ENCODE assay signal across 18 cellular contexts in the genomic region with DNA sequence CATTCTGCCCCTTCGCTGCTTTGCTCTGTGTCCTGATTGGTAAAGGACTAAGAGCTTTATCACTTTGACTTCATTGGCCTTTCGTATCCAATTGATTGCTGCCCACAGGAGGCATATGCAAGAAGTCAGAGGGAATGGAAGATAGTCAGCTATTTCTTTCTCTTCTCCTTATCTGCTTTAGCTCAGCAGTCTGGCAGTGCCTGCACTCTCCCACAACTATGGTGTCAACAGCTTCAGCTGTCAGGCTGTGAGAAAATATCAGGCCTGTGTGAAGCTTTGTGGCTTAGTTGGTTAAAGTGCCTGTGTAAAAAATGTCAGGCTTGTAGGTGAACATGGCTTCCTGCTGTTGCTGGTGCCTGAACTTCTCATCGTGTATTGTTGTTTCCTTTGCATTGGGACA.
DNase-seq lines count a peak whose midpoint lies in the region; ATAC-seq, FAIRE-seq and TF ChIP-seq lines count a peak whose summit lies in the region.
"Had no signal": no experiment of that assay in that cellular context is flagged by ENCODE, and none has a peak within 500 bp of the region (broad histone marks: within the 10 kb centered on the region; RNA-seq: fewer than 3 reads in every experiment).

No MANE protein-coding gene starts in this region.

- no peak overlapping the region for H3K4me3 ChIP-seq in H1 (ENCODE audit: extremely low read depth in 1 of 4, insufficient read depth in 2 of 4, low read depth in 3 of 4, low read length in 4 of 4)
- H3K4me3 ChIP-seq in right cardiac atrium (ENCODE audit: low read length), result no peak overlapping the region
- H3K4me3 ChIP-seq: A549, PC-9 had no signal

- DNase-seq in CMK (ENCODE audit: low read depth) (peak; percentile 89), OCI-M1 (lab: John Stamatoyannopoulos, UW) (peak; percentile 94), H1 (ENCODE audit: low read depth in 1 of 2, low spot score in 2 of 2) (no peak), right cardiac atrium (no peak), posterior cingulate gyrus (no peak), NCI-H2107 (lab: John Stamatoyannopoulos, UW) (no peak)
- DNase-seq: DMS153; EL; H7; NCI-H1105; NCI-H1694 treated with DMSO at 0.1 percent for 48 hours; NCI-H446; NK-92 treated with Interleukin-12 subunit alpha and Interleukin-12 subunit beta, amount 100 ng/mL, for 24 hours; PC-9 had no signal

- H3K9me3 ChIP-seq in H1 (ENCODE audit: insufficient read depth in 2 of 2, low read depth in 1 of 2, low read length in 1 of 2) (no peaks in the 10 kb centered on the region), right cardiac atrium (ENCODE audit: control insufficient read depth, low read length) (no peaks in the 10 kb centered on the region)
- H3K9me3 ChIP-seq: A549 had no signal

- no peak overlapping the region for H3K18ac ChIP-seq in H1 (ENCODE audit: extremely low read depth, low read length)

- no peak overlapping the region for H3K14ac ChIP-seq in H1 (ENCODE audit: insufficient read length)

- ATAC-seq in right cardiac atrium (peak; percentile 86 to 89), HG02840 (IDR thresholded peaks at IDR 0.05; ENCODE audit: low FRiP score, unreplicated experiment) (no peak)
- ATAC-seq: A549, HepG2 had no signal

- no peaks in the 10 kb centered on the region for H3K79me1 ChIP-seq in H1 (ENCODE audit: low read depth, low read length)

- no peak overlapping the region for H3K4ac ChIP-seq in H1 (replicated peaks; ENCODE audit: insufficient read length, low read depth, low read length)

- H2AFZ ChIP-seq in H1 (ENCODE audit: low read length), result 0 out of 2 replicates have a peak overlapping the region, but pooled peaks have one; percentile 7
- H2AFZ ChIP-seq: PC-9 had no signal

- no peak for FAIRE-seq in H1 (lab: Jason Lieb, UNC)
- FAIRE-seq: A549, HepG2 had no signal

- CTCF ChIA-PET in H1 (lab: Charles Lee; ENCODE audit: partially characterized antibody), result no interaction called here

- no peak overlapping the region for H2AK5ac ChIP-seq in H1 (ENCODE audit: low read depth, low read length)

- H3K27ac ChIP-seq in H1 (ENCODE audit: low read depth, low read length), result no peak overlapping the region
- no peak overlapping the region for H3K27ac ChIP-seq in right cardiac atrium (ENCODE audit: low read length)
- H3K27ac ChIP-seq: A549, C4-2B, PC-9 had no signal

- WGBS in H1 (ENCODE audit: extremely low coverage in 1 of 2, insufficient coverage in 1 of 2, insufficient read length in 1 of 2, insufficient replicate concordance in 2 of 2, low coverage in 1 of 2, low lambda C conversion rate in 2 of 2, missing lambda C conversion rate in 1 of 2), 2 experiments, result 75% methylated on average over 3 of the region's 3 CpGs; no CpG with 5 or more reads in 1 of the 2 experiments
- 34% methylated on average over 3 of the region's 3 CpGs for WGBS in right cardiac atrium

- no peak overlapping the region for H2BK120ac ChIP-seq in H1 (replicated peaks; ENCODE audit: low read depth, low read length)

- H3K4me2 ChIP-seq in H1 (ENCODE audit: insufficient read depth in 1 of 2, low read depth in 2 of 2, low read length in 2 of 2), result no peak overlapping the region
- H3K4me2 ChIP-seq: A549, PC-9 had no signal

- H2BK5ac ChIP-seq in H1 (ENCODE audit: low read depth, low read length), result no peak overlapping the region

- POLR2A ChIA-PET in H1 (lab: Charles Lee; ENCODE audit: partially characterized antibody), result no interaction called here

- no peaks in the 10 kb centered on the region for H3K79me2 ChIP-seq in H1 (ENCODE audit: control insufficient read depth in 1 of 2, insufficient read depth in 2 of 2, low read length in 2 of 2)

- no peak overlapping the region for H2BK20ac ChIP-seq in H1 (ENCODE audit: low read length)

- H2BK12ac ChIP-seq in H1 (ENCODE audit: low read depth, low read length), result no peak overlapping the region

- TF ChIP-seq POLR2A in H1 (IDR thresholded peaks at IDR 0.05; ENCODE audit: control extremely low read depth in 1 of 2, low read depth in 2 of 2, low read length in 2 of 2), result no peak

- no peak overlapping the region for H3K56ac ChIP-seq in H1 (replicated peaks; ENCODE audit: insufficient read length, low read depth, low read length)

- H4K8ac ChIP-seq in H1 (ENCODE audit: extremely low read depth, insufficient read depth, low read length), result no peak overlapping the region

- TF ChIP-seq RAD21 in H1 (IDR thresholded peaks at IDR 0.05 in 1 of 2, conservative IDR thresholded peaks at IDR 0.05 in 1 of 2; ENCODE audit: low read depth in 2 of 2, low read length in 2 of 2), result no peak

- no peak overlapping the region for H3K9ac ChIP-seq in H1 (replicated peaks in 1 of 4; ENCODE audit: extremely low read depth in 1 of 4, low read depth in 3 of 4, low read length in 3 of 4)

- TF ChIP-seq EP300 in H1 (IDR thresholded peaks at IDR 0.05; ENCODE audit: borderline replicate concordance in 1 of 2, low read depth in 2 of 2, low read length in 2 of 2), result no peak

- no peaks in the 10 kb centered on the region for H3K23me2 ChIP-seq in H1 (ENCODE audit: low read depth, low read length)

- H4K20me1 ChIP-seq in H1 (replicated peaks in 1 of 2; ENCODE audit: control insufficient read depth in 1 of 2, insufficient read depth in 2 of 2, low read length in 2 of 2), result no peaks in the 10 kb centered on the region

- H3K4me1 ChIP-seq in H1 (replicated peaks in 1 of 4; ENCODE audit: control insufficient read depth in 3 of 4, insufficient read depth in 4 of 4, low read length in 3 of 4) (no peaks in the 10 kb centered on the region), right cardiac atrium (ENCODE audit: control insufficient read depth, insufficient read depth, low read length) (peaks cover 2% of the 10 kb centered on the region)
- H3K4me1 ChIP-seq: A549 had no signal

- no peak overlapping the region for H4K5ac ChIP-seq in H1 (ENCODE audit: insufficient read length, low read depth, low read length)

- intact Hi-C loops in right cardiac atrium (cut with DNase I) (no loop called here), posterior cingulate gyrus (cut with DNase I) (no loop called here)

- H3K23ac ChIP-seq in H1 (ENCODE audit: insufficient read length), result no peak overlapping the region

- TF ChIP-seq CTCF in H1 (IDR thresholded peaks at IDR 0.05; ENCODE audit: control extremely low read depth in 1 of 3, insufficient read depth in 1 of 3, low read depth in 1 of 3, low read length in 3 of 3), result no peak

- no peak overlapping the region for H2BK15ac ChIP-seq in H1 (ENCODE audit: low read length)

- no peak overlapping the region for H4K91ac ChIP-seq in H1 (replicated peaks; ENCODE audit: insufficient read length, low read length)

- H3K36me3 ChIP-seq in H1 (ENCODE audit: control insufficient read depth in 2 of 4, insufficient read depth in 4 of 4, low read length in 3 of 4), result no peaks in the 10 kb centered on the region

- no peaks in the 10 kb centered on the region for H3K27me3 ChIP-seq in H1 (replicated peaks in 1 of 4; ENCODE audit: control insufficient read depth in 3 of 4, extremely low read depth in 1 of 4, insufficient read depth in 3 of 4, low read length in 3 of 4)
- no peaks in the 10 kb centered on the region for H3K27me3 ChIP-seq in right cardiac atrium (ENCODE audit: control insufficient read depth, insufficient read depth)

TF ChIP-seq in H1, 55 proteins besides CTCF, POLR2A, EP300 and RAD21:
- no peak for TF ChIP-seq ATF3 (IDR thresholded peaks at IDR 0.05; ENCODE audit: insufficient read depth, low read depth, low read length)
- no peak for TF ChIP-seq SP1 (IDR thresholded peaks at IDR 0.05; ENCODE audit: low read depth, low read length)
- TF ChIP-seq TAF1 (IDR thresholded peaks at IDR 0.05; ENCODE audit: low read depth, low read length), result no peak
- TF ChIP-seq GABPA (IDR thresholded peaks at IDR 0.05; ENCODE audit: borderline replicate concordance, insufficient read depth, low read length), result no peak
- TF ChIP-seq RBBP5 (IDR thresholded peaks at IDR 0.05; ENCODE audit: borderline replicate concordance, low read depth, low read length), result no peak
- TF ChIP-seq RFX5 (IDR thresholded peaks at IDR 0.05; ENCODE audit: borderline replicate concordance, low read depth, low read length), result no peak
- no peak for TF ChIP-seq CBX8 (IDR thresholded peaks at IDR 0.05; ENCODE audit: borderline replicate concordance, low read depth, low read length)
- no peak for TF ChIP-seq TEAD4 (IDR thresholded peaks at IDR 0.05; ENCODE audit: low read depth, low read length)
- TF ChIP-seq JUN (IDR thresholded peaks at IDR 0.05; ENCODE audit: low read depth, low read length), result no peak
- no peak for TF ChIP-seq JUND (IDR thresholded peaks at IDR 0.05; ENCODE audit: low read length)
- TF ChIP-seq POU5F1 (IDR thresholded peaks at IDR 0.05; ENCODE audit: low read depth, low read length), result no peak
- TF ChIP-seq, protein P1, sequence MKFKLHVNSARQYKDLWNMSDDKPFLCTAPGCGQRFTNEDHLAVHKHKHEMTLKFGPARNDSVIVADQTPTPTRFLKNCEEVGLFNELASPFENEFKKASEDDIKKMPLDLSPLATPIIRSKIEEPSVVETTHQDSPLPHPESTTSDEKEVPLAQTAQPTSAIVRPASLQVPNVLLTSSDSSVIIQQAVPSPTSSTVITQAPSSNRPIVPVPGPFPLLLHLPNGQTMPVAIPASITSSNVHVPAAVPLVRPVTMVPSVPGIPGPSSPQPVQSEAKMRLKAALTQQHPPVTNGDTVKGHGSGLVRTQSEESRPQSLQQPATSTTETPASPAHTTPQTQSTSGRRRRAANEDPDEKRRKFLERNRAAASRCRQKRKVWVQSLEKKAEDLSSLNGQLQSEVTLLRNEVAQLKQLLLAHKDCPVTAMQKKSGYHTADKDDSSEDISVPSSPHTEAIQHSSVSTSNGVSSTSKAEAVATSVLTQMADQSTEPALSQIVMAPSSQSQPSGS (IDR thresholded peaks at IDR 0.05; ENCODE audit: low read length), result no peak
- TF ChIP-seq CBX5 (IDR thresholded peaks at IDR 0.05; ENCODE audit: low read depth, low read length), result no peak

Comparison
In these comparisons a context has a peak if more than half of its experiments do, and no peak if none do; other contexts are left out.
1. DNase-seq: peak in CMK (single experiment) and OCI-M1 (single experiment); none in H1 (0 of 2), right cardiac atrium (0 of 3), posterior cingulate gyrus (0 of 10) and NCI-H2107 (single experiment).